In the genomic region with DNA sequence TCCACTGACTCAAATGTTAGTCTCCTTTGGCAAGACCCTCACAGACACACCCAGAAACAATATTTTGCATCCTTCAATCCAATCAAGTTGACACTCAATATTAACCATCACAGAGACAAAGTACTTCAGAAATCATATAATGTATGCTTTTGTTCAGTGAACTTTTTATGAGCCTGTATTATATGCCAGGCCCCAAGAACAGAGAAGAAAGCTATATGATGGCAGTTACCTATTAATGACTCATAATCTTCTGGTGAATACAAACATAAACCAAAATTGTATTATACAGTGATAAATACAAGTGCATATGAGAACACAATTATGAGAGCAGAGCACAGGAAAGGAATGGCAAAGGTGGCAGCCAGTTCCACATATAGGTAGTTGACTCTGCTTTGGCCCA, we compare ENCODE assay signal across 7 cellular contexts.
"Had no signal": no experiment of that assay in that cellular context is flagged by ENCODE, and none has a peak within 500 bp of the region (broad histone marks: within the 10 kb centered on the region; RNA-seq: fewer than 3 reads in every experiment).

No MANE protein-coding gene starts in this region.

- DNase-seq: IMR-90, KBM-7, KG1 had no signal

- H3K4me1 Mint-ChIP-seq: IgD-negative memory B cell had no signal

- H3K27me3 Mint-ChIP-seq: IgD-negative memory B cell had no signal

- ATAC-seq: HepG2, K562 had no signal

- H3K27ac Mint-ChIP-seq: IgD-negative memory B cell had no signal

- H3K4me3 ChIP-seq: K562 had no signal

- H3K4me3 Mint-ChIP-seq: IgD-negative memory B cell had no signal

- H3K27ac ChIP-seq: HL-60 had no signal
